Comparison of ENCODE assay signal across 18 cellular contexts in the genomic region with DNA sequence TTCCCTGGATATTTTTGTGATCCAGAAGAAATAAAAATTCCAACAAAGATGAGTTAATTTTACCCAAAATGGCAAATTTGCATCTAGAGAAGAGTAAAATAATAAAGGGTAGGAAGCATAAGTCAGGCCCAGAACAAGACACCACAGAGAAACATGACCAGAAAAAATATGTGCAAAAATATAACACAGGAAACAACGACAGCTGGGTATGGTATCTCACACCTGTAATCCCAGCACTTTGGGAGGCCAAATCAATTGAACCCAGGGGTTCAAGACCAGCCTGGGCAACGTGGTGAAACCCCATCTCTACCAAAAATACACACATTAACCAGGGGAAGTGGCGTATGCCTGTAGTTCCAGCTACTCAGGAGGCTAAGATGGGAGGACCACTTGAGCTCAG.
"Had no signal": no experiment of that assay in that cellular context is flagged by ENCODE, and none has a peak within 500 bp of the region (broad histone marks: within the 10 kb centered on the region; RNA-seq: fewer than 3 reads in every experiment).

No MANE protein-coding gene starts in this region.

- H3K9ac ChIP-seq: SK-N-SH had no signal

- H3K27ac ChIP-seq: brain microvascular endothelial cell, gastroesophageal sphincter, neutrophil, tibial nerve, uterus had no signal

- H3K9me3 ChIP-seq: gastroesophageal sphincter, neutrophil, SK-N-SH, tibial nerve, uterus had no signal

- H3K27me3 Mint-ChIP-seq: activated naive CD4-positive, alpha-beta T cell treated with anti-CD3 and anti-CD28 coated beads, Interleukin-2, amount 50 U/mL, for 24 hours; dendritic cell treated with granulocyte-macrophage colony-stimulating factor and Interleukin-4, amounts not matched to agents 40 ng/mL and 50 ng/mL, for 4 days had no signal

- ATAC-seq: gastroesophageal sphincter had no signal

- H3K27ac Mint-ChIP-seq: dendritic cell treated with granulocyte-macrophage colony-stimulating factor and Interleukin-4, amounts not matched to agents 40 ng/mL and 50 ng/mL, for 4 days had no signal

- DNase-seq: activated CD4-positive, alpha-beta T cell treated with anti-CD3 and anti-CD28 coated beads for 4 hours; brain microvascular endothelial cell; cerebellar nuclear complex; effector memory CD4-positive, alpha-beta T cell; erythroblast; left colon; SK-N-SH; stimulated activated CD4-positive, alpha-beta T cell treated with anti-CD3 and anti-CD28 coated beads, Interleukin-12 subunit alpha, Interleukin-12 subunit beta, amount 100 ng/mL, for 4 hours; stimulated activated CD4-positive, alpha-beta T cell treated with anti-CD3 and anti-CD28 coated beads, Interleukin-2, amount 100 ng/mL, for 24 hours; substantia nigra; uterus had no signal

- H3K27me3 ChIP-seq: brain microvascular endothelial cell, gastroesophageal sphincter, neutrophil, tibial nerve, uterus had no signal

- H3K9me3 Mint-ChIP-seq: activated naive CD4-positive, alpha-beta T cell treated with anti-CD3 and anti-CD28 coated beads, Interleukin-2, amount 50 U/mL, for 24 hours; activated T-helper 2 cell treated with anti-CD3 and anti-CD28 coated beads, Interferon-gamma antibody, Interleukin-2, Interleukin-4, amounts not matched to agents 10 μg/mL and 5 μg/mL and 100 μg/mL, durations not matched to agents 14 hours and 24 hours and 36 hours; dendritic cell treated with granulocyte-macrophage colony-stimulating factor and Interleukin-4, amounts not matched to agents 40 ng/mL and 50 ng/mL, for 4 days had no signal

- H3K4me3 Mint-ChIP-seq: activated naive CD4-positive, alpha-beta T cell treated with anti-CD3 and anti-CD28 coated beads, Interleukin-2, amount 50 U/mL, for 24 hours; dendritic cell treated with granulocyte-macrophage colony-stimulating factor and Interleukin-4, amounts not matched to agents 40 ng/mL and 50 ng/mL, for 4 days had no signal

- H3K4me3 ChIP-seq: gastroesophageal sphincter, lung, tibial nerve, uterus had no signal

- H3K36me3 ChIP-seq: uterus had no signal

- H3K9me2 ChIP-seq: SK-N-SH had no signal

- H3K4me2 ChIP-seq: SK-N-SH had no signal

- H3K4me1 ChIP-seq: gastroesophageal sphincter, tibial nerve, uterus had no signal
